ENCODE assay signal across 2 cellular contexts in genomic region chr5:107457138-107457537, GRCh38.
TF ChIP-seq lines count a peak whose summit lies in the region.

No MANE protein-coding gene starts in this region.

TF ChIP-seq in GM23338, 12 proteins besides CTCF, POLR2A, EP300 and RAD21:
- TF ChIP-seq CREB1 (CRISPR knock-in tag; IDR thresholded peaks at IDR 0.05; ENCODE audit: low read depth) (no peak), JUNB (IDR thresholded peaks at IDR 0.05; ENCODE audit: unreplicated experiment) (no peak), ZNF114 (CRISPR knock-in tag; IDR thresholded peaks at IDR 0.05) (no peak), ZNF331 (CRISPR knock-in tag; IDR thresholded peaks at IDR 0.05; ENCODE audit: low read depth) (no peak), EZH2 (IDR thresholded peaks at IDR 0.05; ENCODE audit: low read depth, unreplicated experiment) (no peak), STAT1 (IDR thresholded peaks at IDR 0.05; ENCODE audit: unreplicated experiment) (no peak), NANOG (IDR thresholded peaks at IDR 0.05; ENCODE audit: borderline replicate concordance) (no peak), POLR2AphosphoS5 (IDR thresholded peaks at IDR 0.05; ENCODE audit: low read depth) (no peak), EZH2phosphoT487 (IDR thresholded peaks at IDR 0.05; ENCODE audit: unreplicated experiment) (no peak), REST (IDR thresholded peaks at IDR 0.05; ENCODE audit: unreplicated experiment) (no peak), ETS1 (IDR thresholded peaks at IDR 0.05) (no peak), ZNF462 (CRISPR knock-in tag; IDR thresholded peaks at IDR 0.05) (no peak)
TF ChIP-seq in GM23338: peak in this region for 0.

TF ChIP-seq in H1, 55 proteins besides CTCF, POLR2A, EP300 and RAD21:
- TF ChIP-seq FOSL1 (IDR thresholded peaks at IDR 0.05; ENCODE audit: insufficient read depth, low read depth, low read length): no peak
- TF ChIP-seq KDM5A (IDR thresholded peaks at IDR 0.05; ENCODE audit: low read length): no peak
- TF ChIP-seq GTF2F1 (IDR thresholded peaks at IDR 0.05; ENCODE audit: borderline replicate concordance, low read depth, low read length): no peak
- TF ChIP-seq CHD7 (IDR thresholded peaks at IDR 0.05; ENCODE audit: insufficient replicate concordance, low read length): no peak
- no peak for TF ChIP-seq ZNF274 (IDR thresholded peaks at IDR 0.05; ENCODE audit: borderline replicate concordance, extremely low read depth, low read length)
- no peak for TF ChIP-seq PHF8 (conservative IDR thresholded peaks at IDR 0.05; ENCODE audit: low read depth, low read length)
- TF ChIP-seq MAX (IDR thresholded peaks at IDR 0.05): no peak
- TF ChIP-seq TCF12 (IDR thresholded peaks at IDR 0.05; ENCODE audit: low read depth, low read length): no peak
- no peak for TF ChIP-seq GABPA (IDR thresholded peaks at IDR 0.05; ENCODE audit: borderline replicate concordance, insufficient read depth, low read length)
- TF ChIP-seq TEAD4 (IDR thresholded peaks at IDR 0.05; ENCODE audit: low read depth, low read length): no peak
- no peak for TF ChIP-seq RNF2 (IDR thresholded peaks at IDR 0.05; ENCODE audit: borderline replicate concordance, low read depth, low read length, missing control alignments, poor library complexity, severe bottlenecking)
